In genomic region chr11:66510990-66511339, GRCh38 we compare ENCODE assay signal across 8 cellular contexts. TPM values are rescaled to one million over a fixed set of nuclear protein-coding genes. Genes with fewer than 3 reads are reported as not detected.
A peak's percentile ranks its signal among the peaks of the same experiment; 100 is the strongest.
DNase-seq lines count a peak whose midpoint lies in the region; ATAC-seq and TF ChIP-seq lines count a peak whose summit lies in the region.

No MANE protein-coding gene starts in this region.

- peak overlapping the region; percentile 90 for H3K4me3 ChIP-seq in astrocyte of the spinal cord (ENCODE audit: low read depth, low read length)
- peak overlapping the region; percentile 81 for H3K4me3 ChIP-seq in lung
- H3K4me3 ChIP-seq in tibial nerve = peak overlapping the region; percentile 60 to 83 (median 70)

- no peak overlapping the region for H3K27ac ChIP-seq in lung (ENCODE audit: low read depth in 1 of 2, low read length in 1 of 2)
- H3K27ac ChIP-seq in tibial nerve = peak overlapping the region in 3 of 4 donors; percentile 25 to 79 (median 73)

- 7 to 9% methylated on average over 5 of the region's 5 CpGs for WGBS in lung, 2 donors
- 6 to 9% methylated on average over 5 of the region's 5 CpGs for WGBS in tibial nerve, 2 donors

- no peak for TF ChIP-seq EP300 in tibial nerve (IDR thresholded peaks at IDR 0.05)

- no peak for DNase-seq in activated T-cell treated with anti-CD3 and anti-CD28 coated beads, Interleukin-2, amount 50 U/mL, for 4 hours
- no peak for DNase-seq in activated T-cell treated with anti-CD3 and anti-CD28 coated beads for 4 hours
- no peak for DNase-seq in astrocyte of the spinal cord (ENCODE audit: low read depth, low spot score)
- DNase-seq in lung (ENCODE audit: low spot score) = no peak
- no peak for DNase-seq in tibial nerve (ENCODE audit: low spot score in 2 of 2)
- DNase-seq in cerebellar cortex (ENCODE audit: low spot score) = no peak
- DNase-seq in activated gamma-delta T cell (lab: John Stamatoyannopoulos, UW) = no peak

- ATAC-seq in activated T-cell treated with anti-CD3 and anti-CD28 coated beads, Interleukin-2, amount 50 U/mL, for 4 hours = peak in 1 of 2 donors; percentile 3
- ATAC-seq in lung (ENCODE audit: insufficient read depth, low FRiP score) (no peak), GM18511 (IDR thresholded peaks at IDR 0.05; ENCODE audit: unreplicated experiment) (no peak)

- TF ChIP-seq CTCF in astrocyte of the spinal cord (IDR thresholded peaks at IDR 0.05; ENCODE audit: low read depth, low read length) (no peak), lung (IDR thresholded peaks at IDR 0.05; ENCODE audit: control extremely low read depth, extremely low read depth) (no peak), tibial nerve (IDR thresholded peaks at IDR 0.05) (no peak)

- H3K27me3 Mint-ChIP-seq in activated T-cell treated with anti-CD3 and anti-CD28 coated beads, Interleukin-2, amount 50 U/mL, for 4 hours (ENCODE audit: low read depth) = no peaks in the 10 kb centered on the region

- H3K4me3 Mint-ChIP-seq in activated T-cell treated with anti-CD3 and anti-CD28 coated beads, Interleukin-2, amount 50 U/mL, for 4 hours = peak overlapping the region; percentile 90

- H3K4me1 Mint-ChIP-seq in activated T-cell treated with anti-CD3 and anti-CD28 coated beads, Interleukin-2, amount 50 U/mL, for 4 hours (ENCODE audit: low read depth) = peaks cover 9% of the 10 kb centered on the region

- TF ChIP-seq POLR2A in tibial nerve (IDR thresholded peaks at IDR 0.05) = no peak

- in situ Hi-C loops in astrocyte of the spinal cord (cut with HindIII; ENCODE audit: low sequenced_read_pairs) = no loop called here

- peaks cover 5 to 13% of the 10 kb centered on the region in 2 donors for H3K36me3 ChIP-seq in lung (ENCODE audit: control insufficient read depth in 2 of 2, insufficient read depth in 2 of 2, low read length in 2 of 2)
- H3K36me3 ChIP-seq in tibial nerve = peaks cover 0 to 44% (median 0%) of the 10 kb centered on the region in 3 donors

- no peaks in the 10 kb centered on the region for H3K27me3 ChIP-seq in lung (ENCODE audit: control insufficient read depth, insufficient read depth)
- no peaks in the 10 kb centered on the region for H3K27me3 ChIP-seq in tibial nerve

- no peaks in the 10 kb centered on the region for H3K9me3 Mint-ChIP-seq in activated T-cell treated with anti-CD3 and anti-CD28 coated beads, Interleukin-2, amount 50 U/mL, for 4 hours

- H3K9me3 ChIP-seq in lung (ENCODE audit: control insufficient read depth in 2 of 2, insufficient read depth in 1 of 2, low read length in 1 of 2) (no peaks in the 10 kb centered on the region), tibial nerve (no peaks in the 10 kb centered on the region)

- peaks cover 12% of the 10 kb centered on the region for H3K36me3 Mint-ChIP-seq in activated T-cell treated with anti-CD3 and anti-CD28 coated beads, Interleukin-2, amount 50 U/mL, for 4 hours (ENCODE audit: insufficient read depth)

- peaks cover 4% of the 10 kb centered on the region in 2 donors for H3K4me1 ChIP-seq in lung (ENCODE audit: control insufficient read depth in 2 of 2, insufficient read depth in 2 of 2, low read length in 2 of 2)
- peaks cover 0 to 18% (median 10%) of the 10 kb centered on the region in 4 donors for H3K4me1 ChIP-seq in tibial nerve

RNA-seq across cellular contexts. Expression of gene BBS1, which starts 0.5 kb away (rescaled TPM):
- total RNA-seq in activated T-cell treated with anti-CD3 and anti-CD28 coated beads, Interleukin-2, amount 50 U/mL, for 4 hours = 10 to 100 TPM; 13.1 to 13.8 (median 13.6) TPM
- total RNA-seq in lung = 10 to 100 TPM; 41.4 to 75.6 TPM
- 10 to 100 TPM; 12.5 to 17.3 TPM for polyA plus RNA-seq in lung
- 100 to 1,000 TPM in 2 of 4 donors, 10 to 100 TPM in 2; 66.1 to 161 (median 104) TPM for total RNA-seq in tibial nerve

RNA-seq across cellular contexts. Expression of gene DPP3, which starts 30.7 kb away (rescaled TPM):
- 100 to 1,000 TPM; 123 to 142 (median 132) TPM for total RNA-seq in activated T-cell treated with anti-CD3 and anti-CD28 coated beads, Interleukin-2, amount 50 U/mL, for 4 hours
- total RNA-seq in lung (10 to 100 TPM; 25.5 to 76.3 TPM), tibial nerve (10 to 100 TPM; 12.2 to 41.8 (median 25.0) TPM)
- polyA plus RNA-seq in lung = 10 to 100 TPM; 25.4 to 63.9 TPM

RNA-seq across cellular contexts. Expression of gene ZDHHC24, which starts 34.9 kb away (rescaled TPM):
- total RNA-seq in activated T-cell treated with anti-CD3 and anti-CD28 coated beads, Interleukin-2, amount 50 U/mL, for 4 hours = 1 to 10 TPM; 6.3 to 7.3 (median 6.4) TPM
- total RNA-seq in lung = 10 to 100 TPM in 1 of 2 donors, 1 to 10 TPM in 1; 6.8 to 21.6 TPM
- 10 to 100 TPM; 10.7 to 12.3 TPM for polyA plus RNA-seq in lung
- 10 to 100 TPM; 15.3 to 17.7 (median 16.6) TPM for total RNA-seq in tibial nerve

RNA-seq across cellular contexts. Expression of gene ACTN3, which starts 35.7 kb away (rescaled TPM):
- total RNA-seq in activated T-cell treated with anti-CD3 and anti-CD28 coated beads, Interleukin-2, amount 50 U/mL, for 4 hours = under 1 TPM in 2 of 3 donors, not detected in 1; 0.08 to 0.18 TPM
- under 1 TPM in 1 of 2 donors, not detected in 1; 0.15 TPM for total RNA-seq in lung
- polyA plus RNA-seq in lung = under 1 TPM; 0.04 to 0.07 TPM
- total RNA-seq in tibial nerve = under 1 TPM in 1 of 4 donors, not detected in 3; 0.21 TPM

RNA-seq across cellular contexts. Expression of gene PELI3, which starts 44.3 kb away (rescaled TPM):
- total RNA-seq in activated T-cell treated with anti-CD3 and anti-CD28 coated beads, Interleukin-2, amount 50 U/mL, for 4 hours = 1 to 10 TPM; 4.9 to 8.5 (median 7.8) TPM
- 10 to 100 TPM in 1 of 2 donors, 1 to 10 TPM in 1; 4.9 to 12.6 TPM for total RNA-seq in lung
- 1 to 10 TPM; 6.1 to 8.9 TPM for polyA plus RNA-seq in lung
- total RNA-seq in tibial nerve = 10 to 100 TPM; 14.4 to 26.4 (median 20.4) TPM

Comparison
In these comparisons a context has a peak if more than half of its experiments do, and no peak if none do; other contexts are left out.
1. H3K27ac ChIP-seq: peak in tibial nerve (3 of 4); none in lung (0 of 2).
2. Peak in every context shown above with its lines, with median percentiles within 50 percentile points of each other: H3K4me3 ChIP-seq.